Comparison of ENCODE assay signal across 12 cellular contexts in the genomic region with DNA sequence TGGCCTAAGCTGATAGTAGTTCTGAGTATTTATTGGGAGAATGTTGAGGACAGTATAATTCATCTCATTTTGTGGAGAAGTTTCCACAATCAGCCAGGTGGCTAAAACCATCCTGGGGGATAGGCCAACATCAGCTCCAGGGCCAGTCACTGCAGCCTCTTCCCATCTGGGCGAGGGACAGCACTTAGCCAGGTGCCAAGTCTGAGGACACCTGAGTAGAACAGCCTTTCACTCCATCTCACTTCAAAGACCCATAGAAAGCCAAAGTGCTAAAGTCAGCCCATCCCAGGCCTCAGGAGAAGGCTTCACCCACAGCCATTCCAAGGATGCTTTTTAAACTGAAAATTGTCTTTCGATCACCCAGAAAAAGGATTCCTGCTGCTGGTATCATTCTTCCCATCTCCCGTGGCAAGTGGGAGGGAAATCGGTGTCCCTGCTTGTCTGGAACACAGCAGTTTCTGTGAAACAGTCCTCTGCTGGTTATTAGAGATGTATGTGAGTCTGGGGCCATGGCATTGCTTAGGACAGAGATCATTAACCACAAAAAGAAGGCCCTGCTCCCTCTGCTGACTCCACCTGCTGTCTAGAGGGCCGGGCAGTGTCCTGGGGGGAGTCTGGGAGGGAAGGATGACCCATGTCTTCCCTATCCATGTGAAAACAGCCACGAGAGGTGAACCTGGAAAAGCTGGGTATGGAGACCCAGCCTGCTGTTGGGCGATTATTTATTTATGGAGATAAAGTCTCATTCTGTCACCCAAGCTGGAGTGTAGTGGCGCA. TPM values are rescaled to one million over a fixed set of nuclear protein-coding genes. Genes with fewer than 3 reads are reported as not detected.
A peak's percentile ranks its signal among the peaks of the same experiment; 100 is the strongest.
DNase-seq lines count a peak whose midpoint lies in the region; ATAC-seq, FAIRE-seq and TF ChIP-seq lines count a peak whose summit lies in the region.
"Had no signal": no experiment of that assay in that cellular context is flagged by ENCODE, and none has a peak within 500 bp of the region (broad histone marks: within the 10 kb centered on the region; RNA-seq: fewer than 3 reads in every experiment).

No MANE protein-coding gene starts in this region.

- ATAC-seq in HG03571 (IDR thresholded peaks at IDR 0.05; ENCODE audit: unreplicated experiment) = no peak
- ATAC-seq: activated CD4-positive, CD25-positive, alpha-beta regulatory T cell treated with anti-CD3 and anti-CD28 coated beads, Interleukin-2, amount 50 U/mL, for 24 hours had no signal

- peaks cover 13% of the 10 kb centered on the region for H3K4me1 Mint-ChIP-seq in astrocyte (ENCODE audit: low read depth, unreplicated experiment)

- no peak overlapping the region for H3K4ac ChIP-seq in mesendoderm (ENCODE audit: low read depth, low read length)

- H3K4me3 Mint-ChIP-seq in astrocyte (ENCODE audit: unreplicated experiment) = no peak overlapping the region

- H2BK5ac ChIP-seq in mesendoderm (ENCODE audit: low read length) = no peak overlapping the region

- H3K4me2 ChIP-seq in astrocyte (ENCODE audit: low read length) (no peak overlapping the region), mesendoderm (ENCODE audit: low read length) (no peak overlapping the region)

- H3K36me3 ChIP-seq in astrocyte (ENCODE audit: insufficient read depth, low read length) (peaks cover 15% of the 10 kb centered on the region), mesendoderm (ENCODE audit: control insufficient read depth, insufficient read depth, low read length) (no peaks in the 10 kb centered on the region)

- H3K9me3 Mint-ChIP-seq in astrocyte (ENCODE audit: unreplicated experiment) = no peaks in the 10 kb centered on the region

- H3K4me1 ChIP-seq in astrocyte (ENCODE audit: insufficient read depth, low read length) = no peaks in the 10 kb centered on the region
- no peaks in the 10 kb centered on the region for H3K4me1 ChIP-seq in mesendoderm (ENCODE audit: control insufficient read depth, low read depth, low read length)

- no peak overlapping the region for H4K8ac ChIP-seq in mesendoderm (ENCODE audit: low read depth, low read length)

- no peaks in the 10 kb centered on the region for H3K27me3 ChIP-seq in astrocyte (ENCODE audit: insufficient read depth, low read length)
- H3K27me3 ChIP-seq in mesendoderm (ENCODE audit: insufficient read depth, low read length, poor library complexity) = no peaks in the 10 kb centered on the region

- H3K4me3 ChIP-seq in astrocyte (ENCODE audit: insufficient read depth, low read depth, low read length) (no peak overlapping the region), mesendoderm (ENCODE audit: low read length) (no peak overlapping the region)

- no peak overlapping the region for H2AFZ ChIP-seq in astrocyte (ENCODE audit: low read depth, low read length)

- no peak overlapping the region for H3K18ac ChIP-seq in mesendoderm (ENCODE audit: low read length)

- WGBS in mesendoderm (ENCODE audit: extremely low coverage, insufficient coverage, low lambda C conversion rate) = no CpG with 5 or more reads among the region's 8 CpGs

- peak; percentile 18; the same call in 1 of the 2 replicates for TF ChIP-seq CTCF in 22Rv1 (IDR thresholded peaks at IDR 0.05)
- TF ChIP-seq CTCF in GM13977 (IDR thresholded peaks at IDR 0.05; ENCODE audit: extremely low read depth, insufficient read depth, missing control alignments) = no peak
- TF ChIP-seq CTCF in astrocyte (IDR thresholded peaks at IDR 0.05; ENCODE audit: insufficient read depth, low read depth, low read length) = no peak

- H2BK15ac ChIP-seq in mesendoderm (replicated peaks; ENCODE audit: low read depth) = no peak overlapping the region

- H4K5ac ChIP-seq in mesendoderm (ENCODE audit: low read length) = no peak overlapping the region

- no peaks in the 10 kb centered on the region for H3K9me3 ChIP-seq in astrocyte (ENCODE audit: insufficient read depth, low read depth, low read length)

- H3K79me1 ChIP-seq in mesendoderm (ENCODE audit: low read length) = peaks cover 2% of the 10 kb centered on the region

- DNase-seq in GM13977 (ENCODE audit: low spot score) (peak; percentile 14), astrocyte (ENCODE audit: low read depth) (no peak), mesendoderm (no peak), NCI-H82 treated with DMSO at 0.1 percent for 48 hours (lab: John Stamatoyannopoulos, UW; ENCODE audit: unreplicated experiment) (no peak), H54 (ENCODE audit: insufficient read length, low spot score) (no peak), COLO829 (ENCODE audit: low spot score) (no peak)
- DNase-seq: left cardiac atrium; NCI-H2107; NK-92 treated with Interleukin-12 subunit alpha and Interleukin-12 subunit beta, amount 100 ng/mL, for 24 hours had no signal

- in situ Hi-C loops in GM13977 (cut with MboI; ENCODE audit: low pct_unique_long_range_greater_than_20kb, low sequenced_read_pairs, unreplicated experiment) = no loop called here

- no peaks in the 10 kb centered on the region for H3K27me3 Mint-ChIP-seq in astrocyte (ENCODE audit: low read depth, unreplicated experiment)

- TF ChIP-seq POLR2A in H54 (IDR thresholded peaks at IDR 0.05; ENCODE audit: low read depth, low read length) = no peak

- peak overlapping the region; percentile 8 for H3K27ac Mint-ChIP-seq in astrocyte (ENCODE audit: unreplicated experiment)

- peaks cover 21% of the 10 kb centered on the region for H3K36me3 Mint-ChIP-seq in astrocyte (ENCODE audit: low read depth, unreplicated experiment)

- H3K79me2 ChIP-seq in astrocyte (ENCODE audit: insufficient read depth, low read length) (no peaks in the 10 kb centered on the region), mesendoderm (ENCODE audit: control insufficient read depth, insufficient read depth, low read length) (no peaks in the 10 kb centered on the region)

- H3K9ac ChIP-seq in astrocyte (ENCODE audit: low read length) = no peak overlapping the region
- H3K9ac ChIP-seq in mesendoderm (ENCODE audit: low read length) = no peak overlapping the region

- H3K23ac ChIP-seq in mesendoderm (ENCODE audit: low read length) = peak overlapping the region; percentile 56

- H4K20me1 ChIP-seq in astrocyte (ENCODE audit: insufficient read depth, low read length) = peaks cover 5% of the 10 kb centered on the region

- FAIRE-seq in astrocyte (lab: Jason Lieb, UNC) (no peak), H54 (lab: Jason Lieb, UNC) (no peak)

- H2AK5ac ChIP-seq in mesendoderm (ENCODE audit: low read length) = no peak overlapping the region

- 0 out of 2 replicates have a peak overlapping the region, but pooled peaks have one; percentile 5 for H3K27ac ChIP-seq in 22Rv1
- H3K27ac ChIP-seq in astrocyte (ENCODE audit: low read depth, low read length) = no peak overlapping the region
- no peak overlapping the region for H3K27ac ChIP-seq in mesendoderm (ENCODE audit: low read depth, low read length)

- no peak overlapping the region for H2BK120ac ChIP-seq in mesendoderm (ENCODE audit: low read depth, low read length)

- H3K56ac ChIP-seq in mesendoderm (ENCODE audit: low read length) = no peak overlapping the region

RNA-seq across cellular contexts. Expression of gene CALML4, which starts 9.6 kb away (rescaled TPM):
- 0.26 and 0.91 TPM in 2 replicates for total RNA-seq in astrocyte
- 9.8 TPM for polyA plus RNA-seq in mesendoderm (2013, experiment 1 of 2)
- polyA plus RNA-seq in mesendoderm (2013, experiment 2 of 2) = 10.0 TPM

RNA-seq across cellular contexts. Expression of gene CLN6, which starts 34.0 kb away (rescaled TPM):
- total RNA-seq in astrocyte = 15.4 and 19.0 TPM in 2 replicates
- polyA plus RNA-seq in mesendoderm (2013, experiment 1 of 2) = 53.2 TPM
- polyA plus RNA-seq in mesendoderm (2013, experiment 2 of 2) = 52.3 TPM
